In genomic region chrX:135421932-135422809, GRCh38 we compare ENCODE assay signal across 8 cellular contexts. TPM values are rescaled to one million over a fixed set of nuclear protein-coding genes. Genes with fewer than 3 reads are reported as not detected.
A peak's percentile ranks its signal among the peaks of the same experiment; 100 is the strongest.
DNase-seq lines count a peak whose midpoint lies in the region; ATAC-seq, FAIRE-seq and TF ChIP-seq lines count a peak whose summit lies in the region.

Gene SMIM10L2A, plus strand, starts transcription at chrX:135421944. Its CDS starts 188 bp downstream, at chrX:135422132.

- 8 to 40% methylated on average over 34 to 100 of the region's 100 CpGs for whole genome bisulfite sequencing in lung, 2 donors

- no peaks in the 10 kb centered on the region for H3K9me3 Mint-ChIP-seq in activated naive CD8-positive, alpha-beta T cell treated with anti-CD3 and anti-CD28 coated beads, Interleukin-2, amount 10 ng/mL, durations not matched to agents 7 days and 5 days

- H3K27me3 ChIP-seq in A673 (replicated peaks; ENCODE audit: insufficient read depth, low read depth, low read length, poor library complexity), result no peaks in the 10 kb centered on the region
- H3K27me3 ChIP-seq in lung (ENCODE audit: control insufficient read depth, insufficient read depth), result no peaks in the 10 kb centered on the region
- H3K27me3 ChIP-seq in uterus, result no peaks in the 10 kb centered on the region

- ATAC-seq in GM19328 (IDR thresholded peaks at IDR 0.05; ENCODE audit: unreplicated experiment) (peak; percentile 56), HG03280 (IDR thresholded peaks at IDR 0.05; ENCODE audit: unreplicated experiment) (peak; percentile 50), lung (ENCODE audit: insufficient read depth, low FRiP score) (no peak)
- no peak for ATAC-seq in activated naive CD8-positive, alpha-beta T cell treated with anti-CD3 and anti-CD28 coated beads, Interleukin-2, amount 10 ng/mL, durations not matched to agents 7 days and 5 days (ENCODE audit: low read depth)

- POLR2A ChIA-PET in A673 (lab: Charles Lee; ENCODE audit: low non-redundant PET), result no interaction called here
- POLR2A ChIA-PET in activated naive CD8-positive, alpha-beta T cell treated with anti-CD3 and anti-CD28 coated beads, Interleukin-2, amount 10 ng/mL, durations not matched to agents 7 days and 5 days (lab: Charles Lee), result interaction anchor here (1.0 kb wide), 1 partner anchor 20 kb away, joined by 4 read pairs; no protein-coding TSS in a partner anchor

- no peaks in the 10 kb centered on the region for H3K36me3 Mint-ChIP-seq in activated naive CD8-positive, alpha-beta T cell treated with anti-CD3 and anti-CD28 coated beads, Interleukin-2, amount 10 ng/mL, durations not matched to agents 7 days and 5 days

- no peak for FAIRE-seq in urothelium cell line (lab: Jason Lieb, UNC)

- TF ChIP-seq CTCF in A673 (conservative IDR thresholded peaks at IDR 0.05; ENCODE audit: low read depth, low read length) (no peak), lung (IDR thresholded peaks at IDR 0.05; ENCODE audit: control extremely low read depth, extremely low read depth) (no peak), uterus (IDR thresholded peaks at IDR 0.05) (no peak)

- BruUV-seq in A673 (replicated peaks; lab: Mats Ljungman, UMichigan), result no TSS peak

- intact Hi-C loops in A673 (cut with micrococcal nuclease; ENCODE audit: unreplicated experiment) (no loop called here), uterus (cut with DNase I; ENCODE audit: low total_unique reads) (no loop called here)

- peaks cover 3% of the 10 kb centered on the region for H3K4me1 Mint-ChIP-seq in activated naive CD8-positive, alpha-beta T cell treated with anti-CD3 and anti-CD28 coated beads, Interleukin-2, amount 10 ng/mL, durations not matched to agents 7 days and 5 days

- CTCF ChIA-PET in A673 (lab: Charles Lee), result interaction anchor here (0.6 kb wide), 1 partner anchor 91 kb away, joined by 4 read pairs; no protein-coding TSS in a partner anchor

- no peak for DNase-seq in A673 (ENCODE audit: low spot score)
- DNase-seq in activated naive CD8-positive, alpha-beta T cell treated with anti-CD3 and anti-CD28 coated beads, Interleukin-2, amount 10 ng/mL, durations not matched to agents 7 days and 5 days, result no peak
- DNase-seq in lung (ENCODE audit: low spot score), result no peak
- DNase-seq in uterus, result no peak
- no peak for DNase-seq in urothelium cell line (ENCODE audit: low spot score)
- DNase-seq in NCI-H2171 (lab: John Stamatoyannopoulos, UW), result no peak

- H3K9me3 ChIP-seq in A673 (ENCODE audit: low read depth, low read length, poor library complexity, severe bottlenecking) (no peaks in the 10 kb centered on the region), lung (ENCODE audit: control insufficient read depth in 2 of 2, insufficient read depth in 1 of 2, low read length in 1 of 2) (peaks cover 0 to 3% of the 10 kb centered on the region in 2 donors), uterus (no peaks in the 10 kb centered on the region)

- no peaks in the 10 kb centered on the region for H3K36me3 ChIP-seq in A673 (ENCODE audit: insufficient read depth, low read length, poor library complexity, severe bottlenecking)
- H3K36me3 ChIP-seq in lung (ENCODE audit: control insufficient read depth in 2 of 2, insufficient read depth in 2 of 2, low read length in 2 of 2), result no peaks in the 10 kb centered on the region
- no peaks in the 10 kb centered on the region for H3K36me3 ChIP-seq in uterus

- H3K4me3 ChIP-seq in A673 (ENCODE audit: low read depth, low read length, poor library complexity, severe bottlenecking) (peak within 1 kb of the TSS; percentile 48), lung (peak within 1 kb of the TSS; percentile 40), uterus (peak within 1 kb of the TSS; percentile 19 to 45)

- no peak within 1 kb of the TSS for H3K27ac Mint-ChIP-seq in activated naive CD8-positive, alpha-beta T cell treated with anti-CD3 and anti-CD28 coated beads, Interleukin-2, amount 10 ng/mL, durations not matched to agents 7 days and 5 days

- H3K4me1 ChIP-seq in A673 (ENCODE audit: insufficient read depth, low read length, poor library complexity, severe bottlenecking) (no peaks in the 10 kb centered on the region), lung (ENCODE audit: control insufficient read depth in 2 of 2, insufficient read depth in 2 of 2, low read length in 2 of 2) (no peaks in the 10 kb centered on the region), uterus (no peaks in the 10 kb centered on the region)

- H3K27ac ChIP-seq in A673 (ENCODE audit: low read depth, low read length, poor library complexity, severe bottlenecking) (no peak within 1 kb of the TSS), lung (ENCODE audit: low read depth in 1 of 2, low read length in 1 of 2) (peak within 1 kb of the TSS in 1 of 2 donors; percentile 21), uterus (no peak within 1 kb of the TSS)

- no peak for TF ChIP-seq POLR2A in uterus (IDR thresholded peaks at IDR 0.05)

- peak within 1 kb of the TSS; percentile 71 for H3K4me3 Mint-ChIP-seq in activated naive CD8-positive, alpha-beta T cell treated with anti-CD3 and anti-CD28 coated beads, Interleukin-2, amount 10 ng/mL, durations not matched to agents 7 days and 5 days

- H3K27me3 Mint-ChIP-seq in activated naive CD8-positive, alpha-beta T cell treated with anti-CD3 and anti-CD28 coated beads, Interleukin-2, amount 10 ng/mL, durations not matched to agents 7 days and 5 days, result peaks cover 4% of the 10 kb centered on the region

RNA-seq across cellular contexts. Expression of gene SMIM10L2A, which starts in this region (rescaled TPM):
- 1.8 and 2.3 TPM in 2 replicates for total RNA-seq in A673 (2021)
- 1 to 10 TPM; 1.8 to 2.0 TPM for total RNA-seq in activated naive CD8-positive, alpha-beta T cell treated with anti-CD3 and anti-CD28 coated beads, Interleukin-2, amount 10 ng/mL, durations not matched to agents 7 days and 5 days
- 1 to 10 TPM; 1.5 to 2.4 TPM for total RNA-seq in lung
- 1 to 10 TPM in 1 of 2 donors, under 1 TPM in 1; 0.48 to 1.7 TPM for polyA plus RNA-seq in lung
- total RNA-seq in uterus, result 1 to 10 TPM in 2 of 4 donors, under 1 TPM in 1, not detected in 1; 0.26 to 3.5 (median 2.8) TPM

Comparison
In these comparisons a context has a peak if more than half of its experiments do, and no peak if none do; other contexts are left out.
1. ATAC-seq: peak in GM19328 (single experiment) and HG03280 (single experiment); none in activated naive CD8-positive, alpha-beta T cell treated with anti-CD3 and anti-CD28 coated beads, Interleukin-2, amount 10 ng/mL, durations not matched to agents 7 days and 5 days (single experiment) and lung (single experiment).
2. Peak in every context shown above with its lines, with median percentiles within 50 percentile points of each other: H3K4me3 ChIP-seq.